Comparison of ENCODE assay signal across 1 cellular context in the genomic region with DNA sequence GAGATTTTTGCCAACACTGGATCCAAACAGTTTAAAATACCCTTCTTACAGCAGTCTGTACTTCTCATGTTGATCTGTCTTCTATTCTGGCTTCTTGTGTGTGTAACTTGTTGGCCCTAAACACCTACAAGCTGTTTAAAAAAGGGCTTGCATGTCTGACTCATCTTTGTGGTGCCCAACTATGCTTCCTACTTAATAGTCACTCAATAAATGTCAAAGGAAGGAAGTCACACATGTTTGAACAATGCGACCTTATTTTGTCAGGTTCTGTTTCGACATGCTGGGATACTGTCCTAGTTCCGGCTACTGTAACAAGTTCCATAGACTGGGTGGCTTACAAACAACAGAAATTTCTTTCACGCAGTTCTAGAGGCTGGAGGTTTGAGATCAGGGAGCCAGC.
TF ChIP-seq lines count a peak whose summit lies in the region.

No MANE protein-coding gene starts in this region.

TF ChIP-seq in HepG2, 621 proteins besides CTCF, POLR2A, EP300 and RAD21 (continued from another document):
- no peak for TF ChIP-seq RFXANK (CRISPR knock-in tag; IDR thresholded peaks at IDR 0.05)
- TF ChIP-seq, protein P1, sequence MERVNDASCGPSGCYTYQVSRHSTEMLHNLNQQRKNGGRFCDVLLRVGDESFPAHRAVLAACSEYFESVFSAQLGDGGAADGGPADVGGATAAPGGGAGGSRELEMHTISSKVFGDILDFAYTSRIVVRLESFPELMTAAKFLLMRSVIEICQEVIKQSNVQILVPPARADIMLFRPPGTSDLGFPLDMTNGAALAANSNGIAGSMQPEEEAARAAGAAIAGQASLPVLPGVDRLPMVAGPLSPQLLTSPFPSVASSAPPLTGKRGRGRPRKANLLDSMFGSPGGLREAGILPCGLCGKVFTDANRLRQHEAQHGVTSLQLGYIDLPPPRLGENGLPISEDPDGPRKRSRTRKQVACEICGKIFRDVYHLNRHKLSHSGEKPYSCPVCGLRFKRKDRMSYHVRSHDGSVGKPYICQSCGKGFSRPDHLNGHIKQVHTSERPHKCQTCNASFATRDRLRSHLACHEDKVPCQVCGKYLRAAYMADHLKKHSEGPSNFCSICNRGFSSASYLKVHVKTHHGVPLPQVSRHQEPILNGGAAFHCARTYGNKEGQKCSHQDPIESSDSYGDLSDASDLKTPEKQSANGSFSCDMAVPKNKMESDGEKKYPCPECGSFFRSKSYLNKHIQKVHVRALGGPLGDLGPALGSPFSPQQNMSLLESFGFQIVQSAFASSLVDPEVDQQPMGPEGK (CRISPR knock-in tag; IDR thresholded peaks at IDR 0.05): no peak
- TF ChIP-seq, protein P2, sequence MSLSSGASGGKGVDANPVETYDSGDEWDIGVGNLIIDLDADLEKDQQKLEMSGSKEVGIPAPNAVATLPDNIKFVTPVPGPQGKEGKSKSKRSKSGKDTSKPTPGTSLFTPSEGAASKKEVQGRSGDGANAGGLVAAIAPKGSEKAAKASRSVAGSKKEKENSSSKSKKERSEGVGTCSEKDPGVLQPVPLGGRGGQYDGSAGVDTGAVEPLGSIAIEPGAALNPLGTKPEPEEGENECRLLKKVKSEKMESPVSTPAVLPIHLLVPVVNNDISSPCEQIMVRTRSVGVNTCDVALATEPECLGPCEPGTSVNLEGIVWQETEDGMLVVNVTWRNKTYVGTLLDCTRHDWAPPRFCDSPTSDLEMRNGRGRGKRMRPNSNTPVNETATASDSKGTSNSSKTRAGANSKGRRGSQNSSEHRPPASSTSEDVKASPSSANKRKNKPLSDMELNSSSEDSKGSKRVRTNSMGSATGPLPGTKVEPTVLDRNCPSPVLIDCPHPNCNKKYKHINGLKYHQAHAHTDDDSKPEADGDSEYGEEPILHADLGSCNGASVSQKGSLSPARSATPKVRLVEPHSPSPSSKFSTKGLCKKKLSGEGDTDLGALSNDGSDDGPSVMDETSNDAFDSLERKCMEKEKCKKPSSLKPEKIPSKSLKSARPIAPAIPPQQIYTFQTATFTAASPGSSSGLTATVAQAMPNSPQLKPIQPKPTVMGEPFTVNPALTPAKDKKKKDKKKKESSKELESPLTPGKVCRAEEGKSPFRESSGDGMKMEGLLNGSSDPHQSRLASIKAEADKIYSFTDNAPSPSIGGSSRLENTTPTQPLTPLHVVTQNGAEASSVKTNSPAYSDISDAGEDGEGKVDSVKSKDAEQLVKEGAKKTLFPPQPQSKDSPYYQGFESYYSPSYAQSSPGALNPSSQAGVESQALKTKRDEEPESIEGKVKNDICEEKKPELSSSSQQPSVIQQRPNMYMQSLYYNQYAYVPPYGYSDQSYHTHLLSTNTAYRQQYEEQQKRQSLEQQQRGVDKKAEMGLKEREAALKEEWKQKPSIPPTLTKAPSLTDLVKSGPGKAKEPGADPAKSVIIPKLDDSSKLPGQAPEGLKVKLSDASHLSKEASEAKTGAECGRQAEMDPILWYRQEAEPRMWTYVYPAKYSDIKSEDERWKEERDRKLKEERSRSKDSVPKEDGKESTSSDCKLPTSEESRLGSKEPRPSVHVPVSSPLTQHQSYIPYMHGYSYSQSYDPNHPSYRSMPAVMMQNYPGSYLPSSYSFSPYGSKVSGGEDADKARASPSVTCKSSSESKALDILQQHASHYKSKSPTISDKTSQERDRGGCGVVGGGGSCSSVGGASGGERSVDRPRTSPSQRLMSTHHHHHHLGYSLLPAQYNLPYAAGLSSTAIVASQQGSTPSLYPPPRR (CRISPR knock-in tag; IDR thresholded peaks at IDR 0.05; ENCODE audit: borderline replicate concordance): no peak
- TF ChIP-seq, protein P3, sequence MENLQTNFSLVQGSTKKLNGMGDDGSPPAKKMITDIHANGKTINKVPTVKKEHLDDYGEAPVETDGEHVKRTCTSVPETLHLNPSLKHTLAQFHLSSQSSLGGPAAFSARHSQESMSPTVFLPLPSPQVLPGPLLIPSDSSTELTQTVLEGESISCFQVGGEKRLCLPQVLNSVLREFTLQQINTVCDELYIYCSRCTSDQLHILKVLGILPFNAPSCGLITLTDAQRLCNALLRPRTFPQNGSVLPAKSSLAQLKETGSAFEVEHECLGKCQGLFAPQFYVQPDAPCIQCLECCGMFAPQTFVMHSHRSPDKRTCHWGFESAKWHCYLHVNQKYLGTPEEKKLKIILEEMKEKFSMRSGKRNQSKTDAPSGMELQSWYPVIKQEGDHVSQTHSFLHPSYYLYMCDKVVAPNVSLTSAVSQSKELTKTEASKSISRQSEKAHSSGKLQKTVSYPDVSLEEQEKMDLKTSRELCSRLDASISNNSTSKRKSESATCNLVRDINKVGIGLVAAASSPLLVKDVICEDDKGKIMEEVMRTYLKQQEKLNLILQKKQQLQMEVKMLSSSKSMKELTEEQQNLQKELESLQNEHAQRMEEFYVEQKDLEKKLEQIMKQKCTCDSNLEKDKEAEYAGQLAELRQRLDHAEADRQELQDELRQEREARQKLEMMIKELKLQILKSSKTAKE (CRISPR knock-in tag; IDR thresholded peaks at IDR 0.05; ENCODE audit: borderline replicate concordance): no peak
- no peak for TF ChIP-seq FOSL1 (CRISPR knock-in tag; IDR thresholded peaks at IDR 0.05; ENCODE audit: borderline replicate concordance)
- TF ChIP-seq, protein P4, sequence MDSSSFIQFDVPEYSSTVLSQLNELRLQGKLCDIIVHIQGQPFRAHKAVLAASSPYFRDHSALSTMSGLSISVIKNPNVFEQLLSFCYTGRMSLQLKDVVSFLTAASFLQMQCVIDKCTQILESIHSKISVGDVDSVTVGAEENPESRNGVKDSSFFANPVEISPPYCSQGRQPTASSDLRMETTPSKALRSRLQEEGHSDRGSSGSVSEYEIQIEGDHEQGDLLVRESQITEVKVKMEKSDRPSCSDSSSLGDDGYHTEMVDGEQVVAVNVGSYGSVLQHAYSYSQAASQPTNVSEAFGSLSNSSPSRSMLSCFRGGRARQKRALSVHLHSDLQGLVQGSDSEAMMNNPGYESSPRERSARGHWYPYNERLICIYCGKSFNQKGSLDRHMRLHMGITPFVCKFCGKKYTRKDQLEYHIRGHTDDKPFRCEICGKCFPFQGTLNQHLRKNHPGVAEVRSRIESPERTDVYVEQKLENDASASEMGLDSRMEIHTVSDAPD (CRISPR knock-in tag; IDR thresholded peaks at IDR 0.05): no peak
- TF ChIP-seq HOXA9 (CRISPR knock-in tag; IDR thresholded peaks at IDR 0.05; ENCODE audit: borderline replicate concordance): no peak
- TF ChIP-seq, protein P5, sequence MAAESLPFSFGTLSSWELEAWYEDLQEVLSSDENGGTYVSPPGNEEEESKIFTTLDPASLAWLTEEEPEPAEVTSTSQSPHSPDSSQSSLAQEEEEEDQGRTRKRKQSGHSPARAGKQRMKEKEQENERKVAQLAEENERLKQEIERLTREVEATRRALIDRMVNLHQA (CRISPR knock-in tag; IDR thresholded peaks at IDR 0.05): no peak
- no peak for TF ChIP-seq GABPA (IDR thresholded peaks at IDR 0.05; ENCODE audit: low read depth, low read length)
- no peak for TF ChIP-seq GABPA (CRISPR knock-in tag; IDR thresholded peaks at IDR 0.05; ENCODE audit: low read depth)
- TF ChIP-seq ZNF782 (CRISPR knock-in tag; IDR thresholded peaks at IDR 0.05; ENCODE audit: borderline replicate concordance): no peak
- TF ChIP-seq, protein P6, sequence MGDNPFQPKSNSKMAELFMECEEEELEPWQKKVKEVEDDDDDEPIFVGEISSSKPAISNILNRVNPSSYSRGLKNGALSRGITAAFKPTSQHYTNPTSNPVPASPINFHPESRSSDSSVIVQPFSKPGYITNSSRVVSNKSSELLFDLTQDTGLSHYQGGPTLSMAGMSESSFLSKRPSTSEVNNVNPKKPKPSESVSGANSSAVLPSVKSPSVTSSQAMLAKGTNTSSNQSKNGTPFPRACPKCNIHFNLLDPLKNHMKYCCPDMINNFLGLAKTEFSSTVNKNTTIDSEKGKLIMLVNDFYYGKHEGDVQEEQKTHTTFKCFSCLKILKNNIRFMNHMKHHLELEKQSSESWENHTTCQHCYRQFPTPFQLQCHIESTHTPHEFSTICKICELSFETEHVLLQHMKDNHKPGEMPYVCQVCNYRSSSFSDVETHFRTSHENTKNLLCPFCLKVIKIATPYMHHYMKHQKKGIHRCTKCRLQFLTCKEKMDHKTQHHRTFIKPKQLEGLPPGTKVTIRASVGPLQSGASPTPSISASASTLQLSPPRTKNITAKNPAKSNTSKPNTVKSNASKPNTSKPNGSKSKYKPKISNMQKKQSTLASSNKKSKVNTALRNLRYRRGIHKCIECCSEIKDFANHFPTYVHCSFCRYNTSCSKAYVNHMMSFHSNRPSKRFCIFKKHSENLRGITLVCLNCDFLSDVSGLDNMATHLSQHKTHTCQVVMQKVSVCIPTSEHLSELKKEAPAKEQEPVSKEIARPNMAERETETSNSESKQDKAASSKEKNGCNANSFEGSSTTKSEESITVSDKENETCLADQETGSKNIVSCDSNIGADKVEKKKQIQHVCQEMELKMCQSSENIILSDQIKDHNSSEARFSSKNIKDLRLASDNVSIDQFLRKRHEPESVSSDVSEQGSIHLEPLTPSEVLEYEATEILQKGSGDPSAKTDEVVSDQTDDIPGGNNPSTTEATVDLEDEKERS (CRISPR knock-in tag; IDR thresholded peaks at IDR 0.05): 0 out of 2 replicates have a peak, but pooled peaks have one; percentile 35
- TF ChIP-seq ZNF232 (CRISPR knock-in tag; IDR thresholded peaks at IDR 0.05; ENCODE audit: borderline replicate concordance): no peak
- TF ChIP-seq KDM2A (CRISPR knock-in tag; IDR thresholded peaks at IDR 0.05; ENCODE audit: borderline replicate concordance, low read depth): no peak
- TF ChIP-seq RBFOX2 (IDR thresholded peaks at IDR 0.05; ENCODE audit: low read depth, low read length): no peak
- no peak for TF ChIP-seq NRL (CRISPR knock-in tag; IDR thresholded peaks at IDR 0.05; ENCODE audit: borderline replicate concordance)
- TF ChIP-seq ISL2 (CRISPR knock-in tag; IDR thresholded peaks at IDR 0.05): no peak
- TF ChIP-seq EEA1 (CRISPR knock-in tag; IDR thresholded peaks at IDR 0.05; ENCODE audit: borderline replicate concordance): no peak
- peak; percentile 80 for TF ChIP-seq ZNF3 (CRISPR knock-in tag; IDR thresholded peaks at IDR 0.05)
- TF ChIP-seq, protein P7, sequence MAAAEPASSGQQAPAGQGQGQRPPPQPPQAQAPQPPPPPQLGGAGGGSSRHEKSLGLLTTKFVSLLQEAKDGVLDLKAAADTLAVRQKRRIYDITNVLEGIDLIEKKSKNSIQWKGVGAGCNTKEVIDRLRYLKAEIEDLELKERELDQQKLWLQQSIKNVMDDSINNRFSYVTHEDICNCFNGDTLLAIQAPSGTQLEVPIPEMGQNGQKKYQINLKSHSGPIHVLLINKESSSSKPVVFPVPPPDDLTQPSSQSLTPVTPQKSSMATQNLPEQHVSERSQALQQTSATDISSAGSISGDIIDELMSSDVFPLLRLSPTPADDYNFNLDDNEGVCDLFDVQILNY (CRISPR knock-in tag; conservative IDR thresholded peaks at IDR 0.05): no peak
